16 cellular contexts compared by ENCODE assay signal in genomic region chr7:2814682-2815522, GRCh38. TPM values are rescaled to one million over a fixed set of nuclear protein-coding genes. Genes with fewer than 3 reads are reported as not detected.
DNase-seq lines count a peak whose midpoint lies in the region; ATAC-seq, FAIRE-seq and TF ChIP-seq lines count a peak whose summit lies in the region.
"Had no signal": no experiment of that assay in that cellular context is flagged by ENCODE, and none has a peak within 500 bp of the region (broad histone marks: within the 10 kb centered on the region; RNA-seq: fewer than 3 reads in every experiment).

No MANE protein-coding gene starts in this region.

- H3K27me3 Mint-ChIP-seq in nephron (ENCODE audit: low read depth), result no peaks in the 10 kb centered on the region

- peaks cover 0 to 76% (median 54%) of the 10 kb centered on the region in 12 donors for H3K4me1 ChIP-seq in heart left ventricle
- H3K4me1 ChIP-seq: SJCRH30 had no signal

- H3K9me3 Mint-ChIP-seq in nephron, result no peaks in the 10 kb centered on the region

- no peaks in the 10 kb centered on the region for H3K9me3 ChIP-seq in heart left ventricle
- H3K9me3 ChIP-seq: adrenal gland, SJCRH30 had no signal

- CTCF ChIA-PET in RWPE1 (lab: Yijun Ruan, JAX), result no interaction called here

- peaks cover 19% of the 10 kb centered on the region for H3K36me3 Mint-ChIP-seq in nephron (ENCODE audit: low read depth)

- 83 to 87% (median 86%) methylated on average over 27 to 30 of the region's 30 CpGs for WGBS in heart left ventricle, 4 donors

- peak overlapping the region in 8 of 12 donors; percentile 1 to 41 (median 29) for H3K4me3 ChIP-seq in heart left ventricle
- H3K4me3 ChIP-seq: adrenal gland, SJCRH30 had no signal

- peak overlapping the region; percentile 78 to 88 (median 87) for H3K27ac Mint-ChIP-seq in nephron

- peaks cover 65% of the 10 kb centered on the region for H3K4me1 Mint-ChIP-seq in nephron

- DNase-seq in RWPE1 (ENCODE audit: low spot score) (no peak), heart left ventricle (no peak), GM20000 (ENCODE audit: low spot score) (no peak), GF-D8 (lab: John Stamatoyannopoulos, UW) (no peak), hippocampal formation (lab: John Stamatoyannopoulos, UW) (no peak)
- no peak for DNase-seq in effector CD8-positive, alpha-beta T cell (lab: John Stamatoyannopoulos, UW)
- DNase-seq: ACHN; activated CD8-positive, alpha-beta memory T cell treated with anti-CD3 and anti-CD28 coated beads, Interleukin-2, amount 50 U/mL, for 48 hours; NCI-H1436 treated with DMSO at 0.1 percent for 48 hours; NCI-H748 treated with DMSO at 0.1 percent for 48 hours; SJCRH30 had no signal

- FAIRE-seq in A204.1 (lab: Jason Lieb, UNC), result peak; percentile 32
- FAIRE-seq: D721Med had no signal

- ATAC-seq in heart left ventricle, result peak in 3 of 4 donors; percentile 10 to 29 (median 21)

- no peak for TF ChIP-seq POLR2A in heart left ventricle (IDR thresholded peaks at IDR 0.05)

- intact Hi-C loops in heart left ventricle (cut with DNase I), result loop anchor here in 1 of 10 donors (5.0 kb wide), 1 partner anchor 78 kb away; no protein-coding TSS in a partner anchor

- no peak for TF ChIP-seq CTCF in RWPE1 (conservative IDR thresholded peaks at IDR 0.05; ENCODE audit: low read depth)
- TF ChIP-seq CTCF in heart left ventricle (IDR thresholded peaks at IDR 0.05), result no peak
- TF ChIP-seq CTCF in nephron (IDR thresholded peaks at IDR 0.05; ENCODE audit: unreplicated experiment in 3 of 3), result no peak
- no peak for TF ChIP-seq CTCF in GM20000 (IDR thresholded peaks at IDR 0.05; ENCODE audit: extremely low read depth, missing control alignments)

- H3K36me3 ChIP-seq in heart left ventricle, result no peaks in the 10 kb centered on the region
- H3K36me3 ChIP-seq: adrenal gland, SJCRH30 had no signal

- H3K27me3 ChIP-seq in heart left ventricle, result no peaks in the 10 kb centered on the region
- H3K27me3 ChIP-seq: adrenal gland, SJCRH30 had no signal

- POLR2A ChIA-PET in RWPE1 (lab: Yijun Ruan, JAX; ENCODE audit: low non-redundant PET), result no interaction called here

- H3K27ac ChIP-seq in RWPE1, result peak overlapping the region; percentile 18
- H3K27ac ChIP-seq in heart left ventricle, result peak overlapping the region in 11 of 12 donors; percentile 63 to 85 (median 77)
- H3K27ac ChIP-seq: SJCRH30, VCaP had no signal

- H3K4me3 Mint-ChIP-seq in nephron, result no peak overlapping the region

RNA-seq across cellular contexts. Expression of gene GNA12, which starts 29.2 kb away (rescaled TPM):
- 10 to 100 TPM; 30.0 to 56.5 (median 34.9) TPM for total RNA-seq in heart left ventricle
- polyA plus RNA-seq in heart left ventricle, result 10 to 100 TPM; 10.7 to 39.3 TPM
